29 cellular contexts compared by ENCODE assay signal in genomic region chr5:116795189-116795588, GRCh38.
"Had no signal": no experiment of that assay in that cellular context is flagged by ENCODE, and none has a peak within 500 bp of the region (broad histone marks: within the 10 kb centered on the region; RNA-seq: fewer than 3 reads in every experiment).

No MANE protein-coding gene starts in this region.

- H3K36me3 ChIP-seq: adrenal gland, esophagus squamous epithelium, gastroesophageal sphincter, heart right ventricle had no signal

- H3K27ac ChIP-seq: adrenal gland, body of pancreas, coronary artery, dorsolateral prefrontal cortex, esophagus squamous epithelium, gastroesophageal sphincter, heart right ventricle, hepatocyte had no signal

- H3K9me3 ChIP-seq: adrenal gland, body of pancreas, esophagus squamous epithelium had no signal

- DNase-seq: activated CD4-positive, alpha-beta memory T cell treated with anti-CD3 and anti-CD28 coated beads for 36 hours; activated CD4-positive, alpha-beta T cell treated with anti-CD3 and anti-CD28 coated beads for 36 hours; activated CD4-positive, alpha-beta T cell treated with anti-CD3 and anti-CD28 coated beads, Interleukin-2, amount 10 ng/mL, durations not matched to agents 24 days and 14 days; activated CD4-positive, CD25-positive, alpha-beta regulatory T cell; activated CD4-positive, CD25-positive, alpha-beta regulatory T cell treated with anti-CD3 and anti-CD28 coated beads, Interleukin-2, amount 50 U/mL, for 72 hours; activated CD8-positive, alpha-beta memory T cell treated with anti-CD3 and anti-CD28 coated beads, Interleukin-2, amount 10 ng/mL, durations not matched to agents 7 days and 5 days; activated CD8-positive, alpha-beta memory T cell treated with anti-CD3 and anti-CD28 coated beads, Interleukin-2, amount 50 U/mL, for 4 hours; activated CD8-positive, alpha-beta T cell treated with anti-CD3 and anti-CD28 coated beads, Interleukin-2, amount 10 ng/mL, durations not matched to agents 7 days and 5 days; activated effector memory CD4-positive, alpha-beta T cell treated with anti-CD3 and anti-CD28 coated beads, Interleukin-2, amount 50 U/mL, for 16 hours; activated naive CD4-positive, alpha-beta T cell treated with anti-CD3 and anti-CD28 coated beads for 36 hours; activated naive CD8-positive, alpha-beta T cell treated with anti-CD3 and anti-CD28 coated beads for 36 hours; activated naive CD8-positive, alpha-beta T cell treated with anti-CD3 and anti-CD28 coated beads, Interleukin-2, amount 50 U/mL, for 24 hours; activated T-cell treated with anti-CD3 and anti-CD28 coated beads, Interleukin-2, amount 50 U/mL, for 1 hour; activated T-cell treated with anti-CD3 and anti-CD28 coated beads, Interleukin-2, amount 50 U/mL, for 48 hours; adrenal gland; amygdala; aorta; body of pancreas; dorsolateral prefrontal cortex; effector memory CD4-positive, alpha-beta T cell; endodermal cell; erythroblast; esophagus squamous epithelium; foreskin melanocyte; heart right ventricle; T1000 had no signal

- H3K4me1 ChIP-seq: adrenal gland, body of pancreas, esophagus squamous epithelium, gastroesophageal sphincter, heart right ventricle had no signal

- H3K4me3 ChIP-seq: adrenal gland, body of pancreas, coronary artery, dorsolateral prefrontal cortex, esophagus squamous epithelium, gastroesophageal sphincter, heart right ventricle, hepatocyte had no signal

- ATAC-seq: activated CD4-positive, alpha-beta T cell treated with anti-CD3 and anti-CD28 coated beads for 36 hours; activated CD8-positive, alpha-beta memory T cell treated with anti-CD3 and anti-CD28 coated beads, Interleukin-2, amount 10 ng/mL, durations not matched to agents 7 days and 5 days; activated CD8-positive, alpha-beta T cell treated with anti-CD3 and anti-CD28 coated beads, Interleukin-2, amount 10 ng/mL, durations not matched to agents 7 days and 5 days; activated naive CD8-positive, alpha-beta T cell treated with anti-CD3 and anti-CD28 coated beads, Interleukin-2, amount 50 U/mL, for 24 hours; body of pancreas; gastroesophageal sphincter; heart right ventricle had no signal

- H3K27me3 ChIP-seq: adrenal gland, body of pancreas, dorsolateral prefrontal cortex, esophagus squamous epithelium, gastroesophageal sphincter, heart right ventricle, hepatocyte had no signal
